ENCODE assay signal across 21 cellular contexts in the genomic region with DNA sequence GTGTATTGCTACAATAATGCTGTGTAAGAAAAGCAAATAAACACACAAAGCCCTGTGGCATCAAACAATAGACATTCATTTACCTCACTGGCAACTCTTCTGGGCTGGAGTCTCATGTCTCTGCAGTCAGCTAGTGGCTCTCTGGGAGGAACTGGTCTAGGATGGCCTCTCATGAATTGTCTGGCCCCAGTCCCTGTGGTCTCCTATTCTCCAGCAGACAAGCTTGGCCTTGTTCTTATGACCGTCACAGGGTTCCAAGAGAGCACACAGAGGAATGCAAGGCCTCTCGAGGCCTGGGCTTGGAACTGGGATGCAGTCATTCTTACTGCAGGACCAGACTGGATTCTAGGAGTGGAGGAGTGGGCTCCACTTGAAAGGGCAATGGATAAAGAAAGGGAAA.
DNase-seq lines count a peak whose midpoint lies in the region; ATAC-seq, FAIRE-seq and TF ChIP-seq lines count a peak whose summit lies in the region.
"Had no signal": no experiment of that assay in that cellular context is flagged by ENCODE, and none has a peak within 500 bp of the region (broad histone marks: within the 10 kb centered on the region; RNA-seq: fewer than 3 reads in every experiment).

No MANE protein-coding gene starts in this region.

- no peaks in the 10 kb centered on the region for H3K36me3 ChIP-seq in astrocyte (ENCODE audit: insufficient read depth, low read length)
- H3K36me3 ChIP-seq: BLaER1, HAP-1 had no signal

- no peaks in the 10 kb centered on the region for H3K9me3 ChIP-seq in astrocyte (ENCODE audit: insufficient read depth, low read depth, low read length)
- H3K9me3 ChIP-seq: BLaER1, Caco-2, HAP-1 had no signal

- no peak for TF ChIP-seq CTCF in astrocyte (IDR thresholded peaks at IDR 0.05; ENCODE audit: insufficient read depth, low read depth, low read length)

- peaks cover 18% of the 10 kb centered on the region for H3K27me3 Mint-ChIP-seq in astrocyte (ENCODE audit: low read depth, unreplicated experiment)
- H3K27me3 Mint-ChIP-seq: B cell; CD4-positive, CD25-positive, alpha-beta regulatory T cell had no signal

- H3K27ac Mint-ChIP-seq in astrocyte (ENCODE audit: unreplicated experiment), result peak overlapping the region; percentile 42
- no peak overlapping the region for H3K27ac Mint-ChIP-seq in activated naive CD4-positive, alpha-beta T cell treated with anti-CD3 and anti-CD28 coated beads, Interleukin-2, amount 50 U/mL, for 72 hours
- H3K27ac Mint-ChIP-seq: B cell; CD4-positive, CD25-positive, alpha-beta regulatory T cell; CD8-positive, alpha-beta T cell; HFFc6 had no signal

- H3K4me3 ChIP-seq in astrocyte (ENCODE audit: insufficient read depth, low read depth, low read length), result no peak overlapping the region
- H3K4me3 ChIP-seq: BLaER1, HAP-1 had no signal

- no peaks in the 10 kb centered on the region for H3K4me1 ChIP-seq in astrocyte (ENCODE audit: insufficient read depth, low read length)
- H3K4me1 ChIP-seq: BLaER1, Caco-2, HAP-1 had no signal

- no peak overlapping the region for H2AFZ ChIP-seq in astrocyte (ENCODE audit: low read depth, low read length)

- peak; percentile 2 for DNase-seq in NCI-H748 (lab: John Stamatoyannopoulos, UW; ENCODE audit: unreplicated experiment)
- DNase-seq in NCI-H748 treated with DMSO at 0.1 percent for 48 hours (lab: John Stamatoyannopoulos, UW), result no peak
- DNase-seq in astrocyte (ENCODE audit: low read depth), result no peak
- DNase-seq in midbrain (lab: John Stamatoyannopoulos, UW), result peak; percentile 42
- DNase-seq in activated naive CD4-positive, alpha-beta T cell treated with anti-CD3 and anti-CD28 coated beads, Interleukin-2, amount 50 U/mL, for 72 hours (ENCODE audit: low spot score in 2 of 2), result no peak
- no peak for DNase-seq in retina
- DNase-seq: Caco-2; CD4-positive, CD25-positive, alpha-beta regulatory T cell; CD8-positive, alpha-beta T cell; DMS153; GF-D8; GOT3; HFFc6 had no signal

- no peak overlapping the region for H3K4me3 Mint-ChIP-seq in astrocyte (ENCODE audit: unreplicated experiment)
- H3K4me3 Mint-ChIP-seq: B cell; CD4-positive, CD25-positive, alpha-beta regulatory T cell; CD8-positive, alpha-beta T cell; HFFc6 had no signal

- no peak overlapping the region for H3K9ac ChIP-seq in astrocyte (ENCODE audit: low read length)
- H3K9ac ChIP-seq: BLaER1 had no signal

- no peaks in the 10 kb centered on the region for H3K79me2 ChIP-seq in astrocyte (ENCODE audit: insufficient read depth, low read length)

- H3K27ac ChIP-seq in astrocyte (ENCODE audit: low read depth, low read length), result no peak overlapping the region
- H3K27ac ChIP-seq: BLaER1, C4-2B had no signal

- ATAC-seq in activated naive CD4-positive, alpha-beta T cell treated with anti-CD3 and anti-CD28 coated beads, Interleukin-2, amount 50 U/mL, for 72 hours, result no peak
- no peak for ATAC-seq in HG02885 (IDR thresholded peaks at IDR 0.05; ENCODE audit: poor library complexity, unreplicated experiment)
- ATAC-seq: CD8-positive, alpha-beta T cell had no signal

- no peaks in the 10 kb centered on the region for H3K9me3 Mint-ChIP-seq in astrocyte (ENCODE audit: unreplicated experiment)
- H3K9me3 Mint-ChIP-seq in activated naive CD4-positive, alpha-beta T cell treated with anti-CD3 and anti-CD28 coated beads, Interleukin-2, amount 50 U/mL, for 72 hours, result peaks cover 0 to 13% of the 10 kb centered on the region in 2 donors
- H3K9me3 Mint-ChIP-seq: HFFc6 had no signal

- no peak overlapping the region for H3K4me2 ChIP-seq in astrocyte (ENCODE audit: low read length)
- H3K4me2 ChIP-seq: BLaER1 had no signal

- no peaks in the 10 kb centered on the region for H4K20me1 ChIP-seq in astrocyte (ENCODE audit: insufficient read depth, low read length)
- H4K20me1 ChIP-seq: BLaER1 had no signal

- no peak for FAIRE-seq in astrocyte (lab: Jason Lieb, UNC)
- FAIRE-seq: GM12891, GM18507, H54 had no signal

- H3K27me3 ChIP-seq in astrocyte (ENCODE audit: insufficient read depth, low read length), result peaks cover 5% of the 10 kb centered on the region
- H3K27me3 ChIP-seq: BLaER1 had no signal

- H3K36me3 Mint-ChIP-seq in astrocyte (ENCODE audit: low read depth, unreplicated experiment), result no peaks in the 10 kb centered on the region
- H3K36me3 Mint-ChIP-seq in activated naive CD4-positive, alpha-beta T cell treated with anti-CD3 and anti-CD28 coated beads, Interleukin-2, amount 50 U/mL, for 72 hours, result no peaks in the 10 kb centered on the region
- H3K36me3 Mint-ChIP-seq: CD4-positive, CD25-positive, alpha-beta regulatory T cell; CD8-positive, alpha-beta T cell had no signal

- no peaks in the 10 kb centered on the region for H3K4me1 Mint-ChIP-seq in astrocyte (ENCODE audit: low read depth, unreplicated experiment)
- H3K4me1 Mint-ChIP-seq: B cell; CD4-positive, CD25-positive, alpha-beta regulatory T cell had no signal

Comparison
In these comparisons a context has a peak if more than half of its experiments do, and no peak if none do; other contexts are left out.
1. DNase-seq: peak in NCI-H748 (single experiment) and midbrain (single experiment); none in NCI-H748 treated with DMSO at 0.1 percent for 48 hours (single experiment), astrocyte (single experiment), activated naive CD4-positive, alpha-beta T cell treated with anti-CD3 and anti-CD28 coated beads, Interleukin-2, amount 50 U/mL, for 72 hours (0 of 2) and retina (single experiment).